Comparison of ENCODE assay signal across 8 cellular contexts in genomic region chr3:124281453-124282316, GRCh38.
DNase-seq lines count a peak whose midpoint lies in the region; ATAC-seq and TF ChIP-seq lines count a peak whose summit lies in the region.

No MANE protein-coding gene starts in this region.

- intact Hi-C loops in aorta (cut with DNase I) (loop anchor here (5.0 kb wide), 3 partner anchors 34 to 264 kb away; partner anchors contain the start of gene KALRN (in 1 of the 2)), prostate gland (cut with DNase I) (loop anchor here (5.0 to 10.0 kb wide), 4 partner anchors 199 to 273 kb away; partner anchors contain the start of gene KALRN)

- no peak for TF ChIP-seq POLR2A in prostate gland (IDR thresholded peaks at IDR 0.05)

- H3K27me3 ChIP-seq in adipocyte (replicated peaks; ENCODE audit: control insufficient read depth, insufficient read depth, low read length) = no peaks in the 10 kb centered on the region
- no peaks in the 10 kb centered on the region for H3K27me3 ChIP-seq in aorta (ENCODE audit: control insufficient read depth in 1 of 2, insufficient read depth in 2 of 2, low read length in 1 of 2)
- H3K27me3 ChIP-seq in prostate gland (replicated peaks; ENCODE audit: insufficient read depth) = no peaks in the 10 kb centered on the region

- peak; percentile 67 for TF ChIP-seq CTCF in LNCAP (IDR thresholded peaks at IDR 0.05)
- TF ChIP-seq CTCF in prostate gland (IDR thresholded peaks at IDR 0.05) = peak in 2 of 4 experiments; percentile 41 to 43

- H3K27me3 Mint-ChIP-seq in activated T-cell treated with anti-CD3 and anti-CD28 coated beads, Interleukin-2, amount 50 U/mL, for 72 hours (ENCODE audit: low read depth) = no peaks in the 10 kb centered on the region

- H3K27ac Mint-ChIP-seq in activated T-cell treated with anti-CD3 and anti-CD28 coated beads, Interleukin-2, amount 50 U/mL, for 72 hours = no peak overlapping the region

- H3K4me1 ChIP-seq in adipocyte (ENCODE audit: control insufficient read depth, insufficient read depth, low read length) = peaks cover 11% of the 10 kb centered on the region
- H3K4me1 ChIP-seq in aorta (ENCODE audit: control insufficient read depth in 1 of 2, insufficient read depth in 2 of 2, low read length in 2 of 2) = peaks cover 10 to 18% of the 10 kb centered on the region in 2 donors
- no peaks in the 10 kb centered on the region for H3K4me1 ChIP-seq in prostate gland (replicated peaks)

- 24 to 29% methylated on average over 6 of the region's 6 CpGs for WGBS in aorta, 2 donors
- WGBS in prostate gland = 67% methylated on average over 6 of the region's 6 CpGs

- H3K9ac ChIP-seq in adipocyte (ENCODE audit: low read length) = no peak overlapping the region

- DNase-seq in Daoy (ENCODE audit: low read depth) (peak; percentile 60), adipocyte (ENCODE audit: low read depth) (peak; percentile 52), iris pigment epithelial cell (ENCODE audit: low read depth) (peak; percentile 57), aorta (no peak), prostate gland (ENCODE audit: low spot score) (no peak)
- no peak for DNase-seq in activated T-cell treated with anti-CD3 and anti-CD28 coated beads, Interleukin-2, amount 50 U/mL, for 48 hours
- no peak for DNase-seq in activated T-cell treated with anti-CD3 and anti-CD28 coated beads, Interleukin-2, amount 50 U/mL, for 72 hours

- H3K4me1 Mint-ChIP-seq in activated T-cell treated with anti-CD3 and anti-CD28 coated beads, Interleukin-2, amount 50 U/mL, for 72 hours (ENCODE audit: low read depth) = no peaks in the 10 kb centered on the region

- ATAC-seq in aorta (ENCODE audit: low FRiP score) = peak; percentile 68
- ATAC-seq in activated T-cell treated with anti-CD3 and anti-CD28 coated beads, Interleukin-2, amount 50 U/mL, for 72 hours (replicated peaks in 1 of 2) = no peak

- no peaks in the 10 kb centered on the region for H3K36me3 ChIP-seq in adipocyte (ENCODE audit: control insufficient read depth, insufficient read depth, low read length, severe bottlenecking)
- H3K36me3 ChIP-seq in aorta (ENCODE audit: control insufficient read depth in 1 of 2, insufficient read depth in 2 of 2, low read length in 1 of 2) = no peaks in the 10 kb centered on the region
- H3K36me3 ChIP-seq in prostate gland = no peaks in the 10 kb centered on the region

- no peak overlapping the region for H3K4me3 Mint-ChIP-seq in activated T-cell treated with anti-CD3 and anti-CD28 coated beads, Interleukin-2, amount 50 U/mL, for 72 hours

- H3K36me3 Mint-ChIP-seq in activated T-cell treated with anti-CD3 and anti-CD28 coated beads, Interleukin-2, amount 50 U/mL, for 72 hours (ENCODE audit: insufficient read depth in 2 of 2) = no peaks in the 10 kb centered on the region

- H3K9me3 ChIP-seq in adipocyte (ENCODE audit: control insufficient read depth, low read length) (no peaks in the 10 kb centered on the region), aorta (ENCODE audit: control insufficient read depth, low read length) (no peaks in the 10 kb centered on the region), prostate gland (no peaks in the 10 kb centered on the region)

- peak overlapping the region; percentile 61 to 90 for H3K27ac ChIP-seq in aorta (ENCODE audit: low read depth in 1 of 2, low read length in 2 of 2)
- H3K27ac ChIP-seq in prostate gland = no peak overlapping the region

- no peak overlapping the region for H3K4me3 ChIP-seq in adipocyte (ENCODE audit: low read length)
- H3K4me3 ChIP-seq in aorta (ENCODE audit: low read length in 2 of 2) = no peak overlapping the region
- no peak overlapping the region for H3K4me3 ChIP-seq in prostate gland

- no peaks in the 10 kb centered on the region for H3K9me3 Mint-ChIP-seq in activated T-cell treated with anti-CD3 and anti-CD28 coated beads, Interleukin-2, amount 50 U/mL, for 72 hours

Comparison
In these comparisons a context has a peak if more than half of its experiments do, and no peak if none do; other contexts are left out.
1. DNase-seq: peak in Daoy (single experiment), adipocyte (single experiment) and iris pigment epithelial cell (single experiment); none in aorta (0 of 2), activated T-cell treated with anti-CD3 and anti-CD28 coated beads, Interleukin-2, amount 50 U/mL, for 48 hours (0 of 2), prostate gland (single experiment) and activated T-cell treated with anti-CD3 and anti-CD28 coated beads, Interleukin-2, amount 50 U/mL, for 72 hours (0 of 2).
2. H3K27ac ChIP-seq: peak in aorta (2 of 2); none in prostate gland (0 of 2).